In genomic region chr19:19485161-19485997, GRCh38 we compare ENCODE assay signal across 1 cellular context.
TF ChIP-seq lines count a peak whose summit lies in the region.

No MANE protein-coding gene starts in this region.

TF ChIP-seq in IMR-90, 13 proteins besides CTCF, POLR2A, EP300 and RAD21 (continued from another document):
- TF ChIP-seq, protein P1, sequence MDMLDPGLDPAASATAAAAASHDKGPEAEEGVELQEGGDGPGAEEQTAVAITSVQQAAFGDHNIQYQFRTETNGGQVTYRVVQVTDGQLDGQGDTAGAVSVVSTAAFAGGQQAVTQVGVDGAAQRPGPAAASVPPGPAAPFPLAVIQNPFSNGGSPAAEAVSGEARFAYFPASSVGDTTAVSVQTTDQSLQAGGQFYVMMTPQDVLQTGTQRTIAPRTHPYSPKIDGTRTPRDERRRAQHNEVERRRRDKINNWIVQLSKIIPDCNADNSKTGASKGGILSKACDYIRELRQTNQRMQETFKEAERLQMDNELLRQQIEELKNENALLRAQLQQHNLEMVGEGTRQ (IDR thresholded peaks at IDR 0.05; ENCODE audit: low read depth, low read length), result peak; percentile 57; the same call in 1 of the 2 replicates
TF ChIP-seq in IMR-90: peak in this region for 2.
